1 cellular context compared by ENCODE assay signal in the genomic region with DNA sequence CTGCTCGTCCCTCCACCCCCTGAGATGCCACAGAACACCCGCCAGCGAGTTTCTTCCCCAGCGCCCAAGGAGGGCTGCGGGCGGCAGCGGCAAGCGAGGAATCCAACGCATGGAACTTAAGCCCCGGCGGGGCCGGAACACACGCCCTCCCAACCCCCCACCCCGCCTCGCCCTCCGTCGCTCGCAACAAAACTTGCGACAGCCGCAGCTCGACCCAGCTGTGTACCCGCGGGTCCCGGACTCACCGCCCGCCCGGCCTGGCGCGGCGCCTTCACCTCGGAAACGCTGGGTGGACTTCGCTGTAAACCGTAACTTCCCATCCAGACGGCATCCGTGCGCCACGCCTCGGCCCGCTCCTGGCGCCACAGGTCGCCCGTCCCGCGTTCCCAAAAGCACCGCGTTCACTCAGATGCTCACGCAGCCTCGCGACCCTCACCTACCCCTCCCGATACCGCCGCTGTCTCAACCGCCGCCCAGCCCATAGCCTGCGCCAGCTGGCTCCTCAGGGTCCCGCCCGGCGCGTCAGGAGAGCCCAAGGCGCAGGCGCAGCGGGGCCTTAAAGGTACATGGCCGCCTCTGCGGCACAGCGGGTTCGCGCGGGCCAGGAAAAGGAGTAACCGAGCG.
TF ChIP-seq lines count a peak whose summit lies in the region.

A gene with protein sequence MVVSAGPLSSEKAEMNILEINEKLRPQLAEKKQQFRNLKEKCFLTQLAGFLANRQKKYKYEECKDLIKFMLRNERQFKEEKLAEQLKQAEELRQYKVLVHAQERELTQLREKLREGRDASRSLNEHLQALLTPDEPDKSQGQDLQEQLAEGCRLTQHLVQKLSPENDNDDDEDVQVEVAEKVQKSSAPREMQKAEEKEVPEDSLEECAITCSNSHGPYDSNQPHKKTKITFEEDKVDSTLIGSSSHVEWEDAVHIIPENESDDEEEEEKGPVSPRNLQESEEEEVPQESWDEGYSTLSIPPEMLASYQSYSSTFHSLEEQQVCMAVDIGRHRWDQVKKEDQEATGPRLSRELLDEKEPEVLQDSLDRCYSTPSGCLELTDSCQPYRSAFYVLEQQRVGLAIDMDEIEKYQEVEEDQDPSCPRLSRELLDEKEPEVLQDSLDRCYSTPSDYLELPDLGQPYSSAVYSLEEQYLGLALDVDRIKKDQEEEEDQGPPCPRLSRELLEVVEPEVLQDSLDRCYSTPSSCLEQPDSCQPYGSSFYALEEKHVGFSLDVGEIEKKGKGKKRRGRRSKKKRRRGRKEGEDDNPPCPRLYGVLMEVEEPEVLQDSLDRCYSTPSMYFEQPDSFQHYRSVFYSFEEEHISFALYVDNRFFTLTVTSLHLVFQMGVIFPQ (minus strand): TSS at position 534 of the 624 bp plus-strand sequence. CDS start 21,666 bp downstream, outside the sequence.

TF ChIP-seq in HepG2, 621 proteins besides CTCF, POLR2A, EP300 and RAD21 (continued from another document):
- TF ChIP-seq, protein P1, sequence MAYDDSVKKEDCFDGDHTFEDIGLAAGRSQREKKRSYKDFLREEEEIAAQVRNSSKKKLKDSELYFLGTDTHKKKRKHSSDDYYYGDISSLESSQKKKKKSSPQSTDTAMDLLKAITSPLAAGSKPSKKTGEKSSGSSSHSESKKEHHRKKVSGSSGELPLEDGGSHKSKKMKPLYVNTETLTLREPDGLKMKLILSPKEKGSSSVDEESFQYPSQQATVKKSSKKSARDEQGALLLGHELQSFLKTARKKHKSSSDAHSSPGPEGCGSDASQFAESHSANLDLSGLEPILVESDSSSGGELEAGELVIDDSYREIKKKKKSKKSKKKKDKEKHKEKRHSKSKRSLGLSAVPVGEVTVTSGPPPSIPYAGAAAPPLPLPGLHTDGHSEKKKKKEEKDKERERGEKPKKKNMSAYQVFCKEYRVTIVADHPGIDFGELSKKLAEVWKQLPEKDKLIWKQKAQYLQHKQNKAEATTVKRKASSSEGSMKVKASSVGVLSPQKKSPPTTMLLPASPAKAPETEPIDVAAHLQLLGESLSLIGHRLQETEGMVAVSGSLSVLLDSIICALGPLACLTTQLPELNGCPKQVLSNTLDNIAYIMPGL (CRISPR knock-in tag; IDR thresholded peaks at IDR 0.05; ENCODE audit: borderline replicate concordance in 1 of 2, low read depth in 1 of 2): peak; percentile 17 to 56; a peak in 1 of 4 replicates
- TF ChIP-seq HOXA3 (CRISPR knock-in tag; IDR thresholded peaks at IDR 0.05) (0 out of 2 replicates have a peak, but pooled peaks have one; percentile 22), ZFX (CRISPR knock-in tag; IDR thresholded peaks at IDR 0.05; ENCODE audit: low read depth) (peak; percentile 59), DMAP1 (CRISPR knock-in tag; IDR thresholded peaks at IDR 0.05) (0 out of 2 replicates have a peak, but pooled peaks have one; percentile 27), SAP130 (CRISPR knock-in tag; IDR thresholded peaks at IDR 0.05; ENCODE audit: low read depth) (peak; percentile 51), HDAC1 (CRISPR knock-in tag; IDR thresholded peaks at IDR 0.05) (peak; percentile 37; the same call in 1 of the 2 replicates), THAP11 (CRISPR knock-in tag; IDR thresholded peaks at IDR 0.05) (peak; percentile 22; the same call in 1 of the 2 replicates), GABPB1 (CRISPR knock-in tag; IDR thresholded peaks at IDR 0.05) (peak; percentile 31; the same call in 1 of the 2 replicates), MYC (CRISPR knock-in tag; IDR thresholded peaks at IDR 0.05; ENCODE audit: borderline replicate concordance) (peak; percentile 41; the same call in 1 of the 2 replicates), SALL1 (CRISPR knock-in tag; IDR thresholded peaks at IDR 0.05) (0 out of 2 replicates have a peak, but pooled peaks have one; percentile 24), RBFOX2 (IDR thresholded peaks at IDR 0.05; ENCODE audit: low read depth, low read length) (peak; percentile 39; the same call in 1 of the 2 replicates), ZFY (CRISPR knock-in tag; IDR thresholded peaks at IDR 0.05) (peak; percentile 51)
- TF ChIP-seq, protein P2, sequence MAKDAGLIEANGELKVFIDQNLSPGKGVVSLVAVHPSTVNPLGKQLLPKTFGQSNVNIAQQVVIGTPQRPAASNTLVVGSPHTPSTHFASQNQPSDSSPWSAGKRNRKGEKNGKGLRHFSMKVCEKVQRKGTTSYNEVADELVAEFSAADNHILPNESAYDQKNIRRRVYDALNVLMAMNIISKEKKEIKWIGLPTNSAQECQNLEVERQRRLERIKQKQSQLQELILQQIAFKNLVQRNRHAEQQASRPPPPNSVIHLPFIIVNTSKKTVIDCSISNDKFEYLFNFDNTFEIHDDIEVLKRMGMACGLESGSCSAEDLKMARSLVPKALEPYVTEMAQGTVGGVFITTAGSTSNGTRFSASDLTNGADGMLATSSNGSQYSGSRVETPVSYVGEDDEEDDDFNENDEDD (CRISPR knock-in tag; IDR thresholded peaks at IDR 0.05; ENCODE audit: borderline replicate concordance): peak; percentile 18; the same call in 1 of the 2 replicates
- TF ChIP-seq, protein P3, sequence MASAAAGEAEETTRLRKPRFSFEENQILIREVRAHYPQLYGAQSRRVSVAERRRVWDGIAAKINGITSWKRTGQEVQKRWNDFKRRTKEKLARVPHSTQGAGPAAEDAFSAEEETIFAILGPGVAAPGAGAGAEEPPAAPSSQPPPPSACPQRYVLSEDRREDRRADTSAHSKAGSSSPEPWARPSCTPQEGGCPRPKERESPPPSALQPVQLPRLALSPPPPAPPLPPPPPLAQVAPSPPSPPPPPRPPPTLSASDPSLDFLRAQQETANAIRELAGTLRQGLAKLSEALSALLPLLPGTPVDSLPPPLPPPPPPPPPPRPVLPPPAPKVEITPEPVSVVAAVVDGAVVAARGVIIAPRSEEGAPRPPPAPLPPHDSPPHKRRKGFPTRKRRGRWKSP (CRISPR knock-in tag; IDR thresholded peaks at IDR 0.05): 0 out of 2 replicates have a peak, but pooled peaks have one; percentile 52
- TF ChIP-seq, protein P4, sequence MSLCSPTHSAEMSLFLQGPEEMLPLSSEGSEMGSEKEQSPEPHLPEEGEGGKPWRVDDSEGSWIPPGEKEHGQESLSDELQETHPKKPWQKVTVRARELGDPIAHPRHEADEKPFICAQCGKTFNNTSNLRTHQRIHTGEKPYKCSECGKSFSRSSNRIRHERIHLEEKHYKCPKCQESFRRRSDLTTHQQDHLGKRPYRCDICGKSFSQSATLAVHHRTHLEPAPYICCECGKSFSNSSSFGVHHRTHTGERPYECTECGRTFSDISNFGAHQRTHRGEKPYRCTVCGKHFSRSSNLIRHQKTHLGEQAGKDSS (CRISPR knock-in tag; IDR thresholded peaks at IDR 0.05; ENCODE audit: borderline replicate concordance, low read depth): 0 out of 2 replicates have a peak, but pooled peaks have one; percentile 16
- TF ChIP-seq, protein P5, sequence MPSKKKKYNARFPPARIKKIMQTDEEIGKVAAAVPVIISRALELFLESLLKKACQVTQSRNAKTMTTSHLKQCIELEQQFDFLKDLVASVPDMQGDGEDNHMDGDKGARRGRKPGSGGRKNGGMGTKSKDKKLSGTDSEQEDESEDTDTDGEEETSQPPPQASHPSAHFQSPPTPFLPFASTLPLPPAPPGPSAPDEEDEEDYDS (CRISPR knock-in tag; IDR thresholded peaks at IDR 0.05): peak; percentile 55
- TF ChIP-seq, protein P6, sequence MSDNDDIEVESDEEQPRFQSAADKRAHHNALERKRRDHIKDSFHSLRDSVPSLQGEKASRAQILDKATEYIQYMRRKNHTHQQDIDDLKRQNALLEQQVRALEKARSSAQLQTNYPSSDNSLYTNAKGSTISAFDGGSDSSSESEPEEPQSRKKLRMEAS (IDR thresholded peaks at IDR 0.05): 0 out of 2 replicates have a peak, but pooled peaks have one; percentile 23
- TF ChIP-seq, protein P7, sequence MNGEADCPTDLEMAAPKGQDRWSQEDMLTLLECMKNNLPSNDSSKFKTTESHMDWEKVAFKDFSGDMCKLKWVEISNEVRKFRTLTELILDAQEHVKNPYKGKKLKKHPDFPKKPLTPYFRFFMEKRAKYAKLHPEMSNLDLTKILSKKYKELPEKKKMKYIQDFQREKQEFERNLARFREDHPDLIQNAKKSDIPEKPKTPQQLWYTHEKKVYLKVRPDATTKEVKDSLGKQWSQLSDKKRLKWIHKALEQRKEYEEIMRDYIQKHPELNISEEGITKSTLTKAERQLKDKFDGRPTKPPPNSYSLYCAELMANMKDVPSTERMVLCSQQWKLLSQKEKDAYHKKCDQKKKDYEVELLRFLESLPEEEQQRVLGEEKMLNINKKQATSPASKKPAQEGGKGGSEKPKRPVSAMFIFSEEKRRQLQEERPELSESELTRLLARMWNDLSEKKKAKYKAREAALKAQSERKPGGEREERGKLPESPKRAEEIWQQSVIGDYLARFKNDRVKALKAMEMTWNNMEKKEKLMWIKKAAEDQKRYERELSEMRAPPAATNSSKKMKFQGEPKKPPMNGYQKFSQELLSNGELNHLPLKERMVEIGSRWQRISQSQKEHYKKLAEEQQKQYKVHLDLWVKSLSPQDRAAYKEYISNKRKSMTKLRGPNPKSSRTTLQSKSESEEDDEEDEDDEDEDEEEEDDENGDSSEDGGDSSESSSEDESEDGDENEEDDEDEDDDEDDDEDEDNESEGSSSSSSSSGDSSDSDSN (CRISPR knock-in tag; IDR thresholded peaks at IDR 0.05): peak; percentile 56; the same call in 1 of the 2 replicates
- TF ChIP-seq, protein P8, sequence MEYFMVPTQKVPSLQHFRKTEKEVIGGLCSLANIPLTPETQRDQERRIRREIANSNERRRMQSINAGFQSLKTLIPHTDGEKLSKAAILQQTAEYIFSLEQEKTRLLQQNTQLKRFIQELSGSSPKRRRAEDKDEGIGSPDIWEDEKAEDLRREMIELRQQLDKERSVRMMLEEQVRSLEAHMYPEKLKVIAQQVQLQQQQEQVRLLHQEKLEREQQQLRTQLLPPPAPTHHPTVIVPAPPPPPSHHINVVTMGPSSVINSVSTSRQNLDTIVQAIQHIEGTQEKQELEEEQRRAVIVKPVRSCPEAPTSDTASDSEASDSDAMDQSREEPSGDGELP (IDR thresholded peaks at IDR 0.05; ENCODE audit: borderline replicate concordance, low read depth): peak; percentile 79; the same call in 1 of the 2 replicates
- TF ChIP-seq, protein P9, sequence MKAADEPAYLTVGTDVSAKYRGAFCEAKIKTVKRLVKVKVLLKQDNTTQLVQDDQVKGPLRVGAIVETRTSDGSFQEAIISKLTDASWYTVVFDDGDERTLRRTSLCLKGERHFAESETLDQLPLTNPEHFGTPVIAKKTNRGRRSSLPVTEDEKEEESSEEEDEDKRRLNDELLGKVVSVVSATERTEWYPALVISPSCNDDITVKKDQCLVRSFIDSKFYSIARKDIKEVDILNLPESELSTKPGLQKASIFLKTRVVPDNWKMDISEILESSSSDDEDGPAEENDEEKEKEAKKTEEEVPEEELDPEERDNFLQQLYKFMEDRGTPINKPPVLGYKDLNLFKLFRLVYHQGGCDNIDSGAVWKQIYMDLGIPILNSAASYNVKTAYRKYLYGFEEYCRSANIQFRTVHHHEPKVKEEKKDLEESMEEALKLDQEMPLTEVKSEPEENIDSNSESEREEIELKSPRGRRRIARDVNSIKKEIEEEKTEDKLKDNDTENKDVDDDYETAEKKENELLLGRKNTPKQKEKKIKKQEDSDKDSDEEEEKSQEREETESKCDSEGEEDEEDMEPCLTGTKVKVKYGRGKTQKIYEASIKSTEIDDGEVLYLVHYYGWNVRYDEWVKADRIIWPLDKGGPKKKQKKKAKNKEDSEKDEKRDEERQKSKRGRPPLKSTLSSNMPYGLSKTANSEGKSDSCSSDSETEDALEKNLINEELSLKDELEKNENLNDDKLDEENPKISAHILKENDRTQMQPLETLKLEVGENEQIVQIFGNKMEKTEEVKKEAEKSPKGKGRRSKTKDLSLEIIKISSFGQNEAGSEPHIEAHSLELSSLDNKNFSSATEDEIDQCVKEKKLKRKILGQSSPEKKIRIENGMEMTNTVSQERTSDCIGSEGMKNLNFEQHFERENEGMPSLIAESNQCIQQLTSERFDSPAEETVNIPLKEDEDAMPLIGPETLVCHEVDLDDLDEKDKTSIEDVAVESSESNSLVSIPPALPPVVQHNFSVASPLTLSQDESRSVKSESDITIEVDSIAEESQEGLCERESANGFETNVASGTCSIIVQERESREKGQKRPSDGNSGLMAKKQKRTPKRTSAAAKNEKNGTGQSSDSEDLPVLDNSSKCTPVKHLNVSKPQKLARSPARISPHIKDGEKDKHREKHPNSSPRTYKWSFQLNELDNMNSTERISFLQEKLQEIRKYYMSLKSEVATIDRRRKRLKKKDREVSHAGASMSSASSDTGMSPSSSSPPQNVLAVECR (CRISPR knock-in tag; IDR thresholded peaks at IDR 0.05; ENCODE audit: borderline replicate concordance): peak; percentile 35; the same call in 1 of the 2 replicates
- TF ChIP-seq, protein P10, sequence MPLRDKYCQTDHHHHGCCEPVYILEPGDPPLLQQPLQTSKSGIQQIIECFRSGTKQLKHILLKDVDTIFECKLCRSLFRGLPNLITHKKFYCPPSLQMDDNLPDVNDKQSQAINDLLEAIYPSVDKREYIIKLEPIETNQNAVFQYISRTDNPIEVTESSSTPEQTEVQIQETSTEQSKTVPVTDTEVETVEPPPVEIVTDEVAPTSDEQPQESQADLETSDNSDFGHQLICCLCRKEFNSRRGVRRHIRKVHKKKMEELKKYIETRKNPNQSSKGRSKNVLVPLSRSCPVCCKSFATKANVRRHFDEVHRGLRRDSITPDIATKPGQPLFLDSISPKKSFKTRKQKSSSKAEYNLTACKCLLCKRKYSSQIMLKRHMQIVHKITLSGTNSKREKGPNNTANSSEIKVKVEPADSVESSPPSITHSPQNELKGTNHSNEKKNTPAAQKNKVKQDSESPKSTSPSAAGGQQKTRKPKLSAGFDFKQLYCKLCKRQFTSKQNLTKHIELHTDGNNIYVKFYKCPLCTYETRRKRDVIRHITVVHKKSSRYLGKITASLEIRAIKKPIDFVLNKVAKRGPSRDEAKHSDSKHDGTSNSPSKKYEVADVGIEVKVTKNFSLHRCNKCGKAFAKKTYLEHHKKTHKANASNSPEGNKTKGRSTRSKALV (CRISPR knock-in tag; IDR thresholded peaks at IDR 0.05): peak; percentile 61
